1 cellular context compared by ENCODE assay signal in the genomic region with DNA sequence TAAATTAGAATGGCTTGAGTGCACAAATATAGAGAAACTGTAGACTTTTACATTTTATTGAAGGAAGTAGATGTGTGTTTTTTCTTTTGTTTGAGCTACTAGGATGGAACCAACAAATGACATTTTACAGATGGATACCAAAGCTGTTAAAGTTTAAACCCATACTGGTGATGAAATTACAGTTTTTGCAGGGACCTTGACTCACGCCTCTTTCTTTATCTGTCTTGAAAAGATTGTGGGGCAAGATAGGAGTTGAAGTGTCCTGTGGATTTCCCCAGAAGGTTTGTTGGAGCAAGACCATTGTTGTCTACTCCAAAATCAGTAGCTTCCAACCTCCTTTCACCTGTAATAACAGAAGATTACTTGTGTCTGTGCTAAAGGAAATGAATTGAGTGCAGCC.
TF ChIP-seq lines count a peak whose summit lies in the region.

No MANE protein-coding gene starts in this region.

TF ChIP-seq in GM23338, 12 proteins besides CTCF, POLR2A, EP300 and RAD21:
- no peak for TF ChIP-seq NANOG (IDR thresholded peaks at IDR 0.05; ENCODE audit: borderline replicate concordance)
- TF ChIP-seq POLR2AphosphoS5 (IDR thresholded peaks at IDR 0.05; ENCODE audit: low read depth) = no peak
- TF ChIP-seq, protein P1, sequence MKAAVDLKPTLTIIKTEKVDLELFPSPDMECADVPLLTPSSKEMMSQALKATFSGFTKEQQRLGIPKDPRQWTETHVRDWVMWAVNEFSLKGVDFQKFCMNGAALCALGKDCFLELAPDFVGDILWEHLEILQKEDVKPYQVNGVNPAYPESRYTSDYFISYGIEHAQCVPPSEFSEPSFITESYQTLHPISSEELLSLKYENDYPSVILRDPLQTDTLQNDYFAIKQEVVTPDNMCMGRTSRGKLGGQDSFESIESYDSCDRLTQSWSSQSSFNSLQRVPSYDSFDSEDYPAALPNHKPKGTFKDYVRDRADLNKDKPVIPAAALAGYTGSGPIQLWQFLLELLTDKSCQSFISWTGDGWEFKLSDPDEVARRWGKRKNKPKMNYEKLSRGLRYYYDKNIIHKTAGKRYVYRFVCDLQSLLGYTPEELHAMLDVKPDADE (IDR thresholded peaks at IDR 0.05) = no peak
- no peak for TF ChIP-seq STAT1 (IDR thresholded peaks at IDR 0.05; ENCODE audit: unreplicated experiment)
- TF ChIP-seq, protein P2, sequence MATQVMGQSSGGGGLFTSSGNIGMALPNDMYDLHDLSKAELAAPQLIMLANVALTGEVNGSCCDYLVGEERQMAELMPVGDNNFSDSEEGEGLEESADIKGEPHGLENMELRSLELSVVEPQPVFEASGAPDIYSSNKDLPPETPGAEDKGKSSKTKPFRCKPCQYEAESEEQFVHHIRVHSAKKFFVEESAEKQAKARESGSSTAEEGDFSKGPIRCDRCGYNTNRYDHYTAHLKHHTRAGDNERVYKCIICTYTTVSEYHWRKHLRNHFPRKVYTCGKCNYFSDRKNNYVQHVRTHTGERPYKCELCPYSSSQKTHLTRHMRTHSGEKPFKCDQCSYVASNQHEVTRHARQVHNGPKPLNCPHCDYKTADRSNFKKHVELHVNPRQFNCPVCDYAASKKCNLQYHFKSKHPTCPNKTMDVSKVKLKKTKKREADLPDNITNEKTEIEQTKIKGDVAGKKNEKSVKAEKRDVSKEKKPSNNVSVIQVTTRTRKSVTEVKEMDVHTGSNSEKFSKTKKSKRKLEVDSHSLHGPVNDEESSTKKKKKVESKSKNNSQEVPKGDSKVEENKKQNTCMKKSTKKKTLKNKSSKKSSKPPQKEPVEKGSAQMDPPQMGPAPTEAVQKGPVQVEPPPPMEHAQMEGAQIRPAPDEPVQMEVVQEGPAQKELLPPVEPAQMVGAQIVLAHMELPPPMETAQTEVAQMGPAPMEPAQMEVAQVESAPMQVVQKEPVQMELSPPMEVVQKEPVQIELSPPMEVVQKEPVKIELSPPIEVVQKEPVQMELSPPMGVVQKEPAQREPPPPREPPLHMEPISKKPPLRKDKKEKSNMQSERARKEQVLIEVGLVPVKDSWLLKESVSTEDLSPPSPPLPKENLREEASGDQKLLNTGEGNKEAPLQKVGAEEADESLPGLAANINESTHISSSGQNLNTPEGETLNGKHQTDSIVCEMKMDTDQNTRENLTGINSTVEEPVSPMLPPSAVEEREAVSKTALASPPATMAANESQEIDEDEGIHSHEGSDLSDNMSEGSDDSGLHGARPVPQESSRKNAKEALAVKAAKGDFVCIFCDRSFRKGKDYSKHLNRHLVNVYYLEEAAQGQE (IDR thresholded peaks at IDR 0.05; ENCODE audit: unreplicated experiment) = no peak
- no peak for TF ChIP-seq ZNF114 (CRISPR knock-in tag; IDR thresholded peaks at IDR 0.05)
- no peak for TF ChIP-seq EZH2 (IDR thresholded peaks at IDR 0.05; ENCODE audit: low read depth, unreplicated experiment)
- no peak for TF ChIP-seq ZNF331 (CRISPR knock-in tag; IDR thresholded peaks at IDR 0.05; ENCODE audit: low read depth)
- no peak for TF ChIP-seq EZH2phosphoT487 (IDR thresholded peaks at IDR 0.05; ENCODE audit: unreplicated experiment)
TF ChIP-seq in GM23338: peak in this region for 0.
